ENCODE assay signal across 8 cellular contexts in the genomic region with DNA sequence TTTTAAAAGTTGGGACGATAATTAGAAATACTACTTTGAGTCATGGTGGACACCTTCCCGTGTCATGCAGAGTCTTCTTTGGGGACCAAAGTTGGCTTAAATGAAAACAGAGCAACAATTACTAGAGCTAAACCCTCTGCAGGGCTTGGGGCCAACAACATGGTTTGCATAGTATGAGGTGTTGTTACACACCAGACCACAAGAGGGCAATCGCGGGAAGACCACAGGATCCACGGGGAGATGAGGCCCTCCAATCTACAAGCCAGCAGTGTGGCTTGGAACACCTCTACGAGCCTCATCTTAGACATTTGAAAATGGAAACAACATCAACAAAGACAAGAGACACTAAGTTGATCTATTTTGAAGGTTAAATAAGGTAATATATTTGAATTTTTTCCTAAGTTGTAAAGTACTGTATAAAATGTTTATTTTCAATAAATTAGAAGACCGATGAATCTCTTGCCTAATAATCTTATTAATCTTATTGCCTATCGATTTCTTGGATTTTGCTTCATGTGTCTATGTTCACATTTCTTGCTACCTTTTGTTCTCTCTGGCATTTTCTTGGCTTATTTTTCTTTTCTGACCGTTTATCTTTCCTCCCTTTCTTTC. TPM values are rescaled to one million over a fixed set of nuclear protein-coding genes. Genes with fewer than 3 reads are reported as not detected.
DNase-seq lines count a peak whose midpoint lies in the region; ATAC-seq and TF ChIP-seq lines count a peak whose summit lies in the region.

No MANE protein-coding gene starts in this region.

- H3K27me3 ChIP-seq in lung (ENCODE audit: control insufficient read depth, insufficient read depth), result no peaks in the 10 kb centered on the region

- no peaks in the 10 kb centered on the region for H3K9me3 ChIP-seq in lung (ENCODE audit: control insufficient read depth in 2 of 2, insufficient read depth in 1 of 2, low read length in 1 of 2)

- 32 to 35% methylated on average over 9 of the region's 9 CpGs for WGBS in lung, 2 donors

- ATAC-seq in lung (ENCODE audit: insufficient read depth, low FRiP score) (peak; percentile 65), HG02763 (IDR thresholded peaks at IDR 0.05; ENCODE audit: unreplicated experiment) (no peak)

- no peak overlapping the region for H3K4me3 ChIP-seq in choroid plexus epithelial cell (ENCODE audit: low read depth, low read length)
- H3K4me3 ChIP-seq in lung, result no peak overlapping the region

- DNase-seq in COLO829 (ENCODE audit: low spot score) (peak; percentile 81), HCEC 1CT (peak; percentile 57), NCI-H345 treated with DMSO at 0.1 percent for 48 hours (lab: John Stamatoyannopoulos, UW; ENCODE audit: unreplicated experiment) (peak; percentile 31), choroid plexus epithelial cell (ENCODE audit: low read depth) (peak; percentile 55), lung (ENCODE audit: low spot score) (peak; percentile 67)
- DNase-seq in activated CD4-positive, alpha-beta T cell treated with anti-CD3 and anti-CD28 coated beads for 24 hours (ENCODE audit: low read depth in 2 of 2), result peak; percentile 39 to 51
- DNase-seq in stimulated activated CD8-positive, alpha-beta memory T cell treated with anti-CD3 and anti-CD28 coated beads, Interleukin-12 subunit alpha, Interleukin-12 subunit beta, amount 100 ng/mL, for 24 hours (ENCODE audit: extremely low read depth), result peak; percentile 20

- no peaks in the 10 kb centered on the region for H3K36me3 ChIP-seq in lung (ENCODE audit: control insufficient read depth in 2 of 2, insufficient read depth in 2 of 2, low read length in 2 of 2)

- no peaks in the 10 kb centered on the region for H3K4me1 ChIP-seq in lung (ENCODE audit: control insufficient read depth in 2 of 2, insufficient read depth in 2 of 2, low read length in 2 of 2)

- TF ChIP-seq CTCF in choroid plexus epithelial cell (conservative IDR thresholded peaks at IDR 0.05; ENCODE audit: low read depth, low read length) (peak; percentile 69), lung (IDR thresholded peaks at IDR 0.05; ENCODE audit: control extremely low read depth, extremely low read depth) (peak; percentile 22)

- no peak overlapping the region for H3K27ac ChIP-seq in lung (ENCODE audit: low read depth in 1 of 2, low read length in 1 of 2)

RNA-seq across cellular contexts. Expression of a gene that starts 8.2 kb away (rescaled TPM):
- not detected for total RNA-seq in lung
- not detected for polyA plus RNA-seq in lung

RNA-seq across cellular contexts. Expression of a gene that starts 10.1 kb away (rescaled TPM):
- total RNA-seq in lung, result not detected
- polyA plus RNA-seq in lung, result not detected

RNA-seq across cellular contexts. Expression of a gene that starts 27.3 kb away (rescaled TPM):
- total RNA-seq in lung, result not detected
- not detected for polyA plus RNA-seq in lung

RNA-seq across cellular contexts. Expression of a gene that starts 38.4 kb away (rescaled TPM):
- under 1 TPM in 1 of 2 donors, not detected in 1; 0.31 TPM for total RNA-seq in lung
- under 1 TPM; 0.22 to 0.52 TPM for polyA plus RNA-seq in lung

RNA-seq across cellular contexts. Expression of a gene that starts 42.6 kb away (rescaled TPM):
- not detected for total RNA-seq in lung
- not detected for polyA plus RNA-seq in lung

Comparison
In these comparisons a context has a peak if more than half of its experiments do, and no peak if none do; other contexts are left out.
1. DNase-seq: peak in every context shown above with its lines; median percentile 81 in COLO829; 67 in lung; 57 in HCEC 1CT; 55 in choroid plexus epithelial cell; 45 in activated CD4-positive, alpha-beta T cell treated with anti-CD3 and anti-CD28 coated beads for 24 hours; 31 in NCI-H345 treated with DMSO at 0.1 percent for 48 hours; 20 in stimulated activated CD8-positive, alpha-beta memory T cell treated with anti-CD3 and anti-CD28 coated beads, Interleukin-12 subunit alpha, Interleukin-12 subunit beta, amount 100 ng/mL, for 24 hours.